ENCODE assay signal across 8 cellular contexts in the genomic region with DNA sequence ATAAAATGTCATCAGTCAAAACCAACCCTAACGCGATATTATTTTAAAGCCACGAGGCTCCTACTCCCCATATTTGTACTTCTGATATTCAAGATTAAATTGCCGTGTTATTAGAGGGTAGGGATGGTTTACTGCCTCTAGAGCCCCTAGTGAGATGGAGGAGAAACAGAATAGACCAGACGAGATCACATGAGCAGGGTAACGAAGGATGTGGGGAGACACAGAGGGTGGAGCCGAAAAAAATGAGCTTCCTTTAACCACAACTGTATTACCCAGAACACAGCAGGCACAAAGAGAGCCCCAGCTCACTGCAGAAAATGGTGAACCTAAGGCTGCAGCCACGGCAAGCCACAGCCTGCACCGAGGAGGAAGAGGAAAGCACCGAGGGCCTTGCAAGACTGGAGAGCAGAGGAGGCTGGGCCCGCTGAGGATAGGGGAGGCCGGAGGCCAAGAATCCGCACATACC. TPM values are rescaled to one million over a fixed set of nuclear protein-coding genes. Genes with fewer than 3 reads are reported as not detected.
DNase-seq lines count a peak whose midpoint lies in the region; ATAC-seq and TF ChIP-seq lines count a peak whose summit lies in the region.

No MANE protein-coding gene starts in this region.

- peak overlapping the region; percentile 89 for H3K4me3 Mint-ChIP-seq in CD4-positive, alpha-beta T cell

- H3K9me3 ChIP-seq in CD4-positive, alpha-beta T cell (ENCODE audit: control insufficient read depth, low read length) = no peaks in the 10 kb centered on the region

- DNase-seq in CD4-positive, alpha-beta T cell = peak; percentile 65 to 82 (median 74)
- DNase-seq in HL-60 (ENCODE audit: low read depth in 1 of 2, low spot score in 1 of 2) (peak; percentile 81 to 94), epithelial cell of prostate (ENCODE audit: low read depth, low spot score) (no peak), A172 (ENCODE audit: low spot score) (no peak), NCI-H82 treated with DMSO at 0.1 percent for 48 hours (lab: John Stamatoyannopoulos, UW; ENCODE audit: unreplicated experiment) (no peak)
- DNase-seq in activated CD4-positive, alpha-beta T cell treated with anti-CD3 and anti-CD28 coated beads for 1 hour = peak; percentile 61
- DNase-seq in stimulated activated CD8-positive, alpha-beta memory T cell treated with anti-CD3 and anti-CD28 coated beads, Interleukin-2, amount 100 ng/mL, for 1 hour (ENCODE audit: low read depth in 2 of 2) = peak; percentile 46 to 52

- CTCF ChIA-PET in CD4-positive, alpha-beta T cell (lab: Charles Lee) = interaction anchor here (0.6 to 2.9 kb wide), 18 partner anchors 9 to 209 kb away, joined by 3 to 38 read pairs (median 4); partner anchors contain the start of genes ZC3HAV1 and ZC3HAV1L

- no peak for TF ChIP-seq CTCF in CD4-positive, alpha-beta T cell (IDR thresholded peaks at IDR 0.05)
- TF ChIP-seq CTCF in HL-60 (IDR thresholded peaks at IDR 0.05; ENCODE audit: insufficient read depth, low read length) = no peak

- H3K36me3 Mint-ChIP-seq in CD4-positive, alpha-beta T cell (ENCODE audit: low read depth) = peaks cover 84% of the 10 kb centered on the region

- POLR2A ChIA-PET in CD4-positive, alpha-beta T cell (lab: Charles Lee) = interaction anchor here (0.5 to 3.1 kb wide), 36 partner anchors 9 to 1035 kb away, joined by 3 to 171 read pairs (median 7); partner anchors contain the start of genes FMC1, LUC7L2, TRIM24 and ZC3HAV1

- ATAC-seq in CD4-positive, alpha-beta T cell (ENCODE audit: poor library complexity) = peak; percentile 87
- peak; percentile 99 for ATAC-seq in GM21367 (IDR thresholded peaks at IDR 0.05; ENCODE audit: unreplicated experiment)

- H3K27me3 Mint-ChIP-seq in CD4-positive, alpha-beta T cell = no peaks in the 10 kb centered on the region

- H3K9me3 Mint-ChIP-seq in CD4-positive, alpha-beta T cell = no peaks in the 10 kb centered on the region

- H3K4me3 ChIP-seq in HL-60 (replicated peaks; ENCODE audit: insufficient read depth, low read length) = peak overlapping the region; percentile 6; the same call in 1 of the 2 replicates

- peaks cover 89% of the 10 kb centered on the region for H3K4me1 Mint-ChIP-seq in CD4-positive, alpha-beta T cell (ENCODE audit: low read depth)

- no peaks in the 10 kb centered on the region for H3K27me3 ChIP-seq in CD4-positive, alpha-beta T cell (ENCODE audit: control insufficient read depth, insufficient read depth, low read length)
- H3K27me3 ChIP-seq in HL-60 (ENCODE audit: insufficient read depth, poor library complexity, severe bottlenecking) = no peaks in the 10 kb centered on the region

- intact Hi-C loops in CD4-positive, alpha-beta T cell (cut with DNase I, micrococcal nuclease) = loop anchor here (1.0 to 5.0 kb wide), 6 partner anchors 10 to 247 kb away; partner anchors contain the start of genes FMC1 (in 1 of the 2) and ZC3HAV1 (in 1 of the 2)

- H3K27ac ChIP-seq in CD4-positive, alpha-beta T cell (ENCODE audit: low read depth, low read length) = peak overlapping the region; percentile 80
- H3K27ac ChIP-seq in HL-60 (replicated peaks) (peak overlapping the region; percentile 67), epithelial cell of prostate (peak overlapping the region; percentile 28)

- H3K27ac Mint-ChIP-seq in CD4-positive, alpha-beta T cell = peak overlapping the region; percentile 92

RNA-seq across cellular contexts. Expression of gene ZC3HAV1, which starts 14.3 kb away (rescaled TPM):
- 100 to 1,000 TPM; 169 to 178 TPM for total RNA-seq in CD4-positive, alpha-beta T cell
- 20.7 and 25.4 TPM in 2 replicates for total RNA-seq in A172 (2014; rRNA removed; shearing (Covaris generic))

RNA-seq across cellular contexts. Expression of gene ZC3HAV1L, which starts 59.4 kb away (rescaled TPM):
- under 1 TPM; 0.44 to 0.50 TPM for total RNA-seq in CD4-positive, alpha-beta T cell
- total RNA-seq in A172 (2014; rRNA removed; shearing (Covaris generic)) = not detected in 2 replicates

Comparison
In these comparisons a context has a peak if more than half of its experiments do, and no peak if none do; other contexts are left out.
1. DNase-seq: peak in CD4-positive, alpha-beta T cell (10 of 10), HL-60 (2 of 2), activated CD4-positive, alpha-beta T cell treated with anti-CD3 and anti-CD28 coated beads for 1 hour (single experiment) and stimulated activated CD8-positive, alpha-beta memory T cell treated with anti-CD3 and anti-CD28 coated beads, Interleukin-2, amount 100 ng/mL, for 1 hour (2 of 2); none in epithelial cell of prostate (single experiment), A172 (single experiment) and NCI-H82 treated with DMSO at 0.1 percent for 48 hours (single experiment).
2. H3K27ac ChIP-seq: peak in every context shown above with its lines; median percentile 80 in CD4-positive, alpha-beta T cell; 67 in HL-60; 28 in epithelial cell of prostate.